In the genomic region with DNA sequence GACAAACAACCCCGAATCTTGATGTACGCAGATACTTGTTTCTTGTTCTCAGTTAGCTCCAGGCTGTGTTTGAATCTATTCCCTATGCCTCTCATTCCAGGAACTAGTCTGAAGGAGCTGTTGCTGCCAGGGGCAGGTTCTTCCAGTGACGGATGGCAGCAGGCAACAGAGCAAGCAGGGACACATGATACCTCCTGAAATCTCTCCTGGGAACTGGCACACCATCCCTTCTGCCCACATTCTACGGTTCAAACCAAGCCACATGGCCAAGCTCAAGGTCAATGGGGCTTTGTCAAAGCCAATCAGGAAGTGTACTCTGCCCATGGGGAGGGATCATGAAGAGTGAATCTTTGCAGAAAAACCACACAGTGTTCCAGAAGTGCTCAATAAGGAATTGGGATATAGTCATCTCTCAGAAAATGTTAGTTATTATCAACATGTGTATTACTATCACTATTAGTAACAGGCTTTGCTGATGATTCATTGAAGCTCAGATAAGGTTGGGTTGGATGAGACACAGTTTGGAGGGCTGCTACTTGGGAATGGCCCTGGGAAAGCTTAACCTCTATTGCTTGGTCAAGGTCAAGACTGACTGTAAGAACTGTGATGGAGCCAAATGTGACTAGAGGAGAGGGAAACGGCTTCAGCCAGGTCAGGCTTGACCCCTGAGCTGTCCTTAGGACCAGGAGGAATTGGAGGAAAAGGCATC, we compare ENCODE assay signal across 24 cellular contexts.
DNase-seq lines count a peak whose midpoint lies in the region; ATAC-seq and TF ChIP-seq lines count a peak whose summit lies in the region.
"Had no signal": no experiment of that assay in that cellular context is flagged by ENCODE, and none has a peak within 500 bp of the region (broad histone marks: within the 10 kb centered on the region; RNA-seq: fewer than 3 reads in every experiment).

No MANE protein-coding gene starts in this region.

- peaks cover 4% of the 10 kb centered on the region for H3K4me1 Mint-ChIP-seq in nephron progenitor cell
- H3K4me1 Mint-ChIP-seq in stimulated activated naive CD8-positive, alpha-beta T cell treated with anti-CD3 and anti-CD28 coated beads, Interleukin-15, amount 100 ng/mL, for 72 hours, result no peaks in the 10 kb centered on the region
- H3K4me1 Mint-ChIP-seq: GM23338 had no signal

- intact Hi-C loops in mucosa of descending colon (cut with DNase I, micrococcal nuclease), result no loop called here

- peaks cover 0 to 6% (median 2%) of the 10 kb centered on the region in 5 donors for H3K4me1 ChIP-seq in subcutaneous abdominal adipose tissue (ENCODE audit: control insufficient read depth in 5 of 5, insufficient read depth in 5 of 5, low read length in 5 of 5)
- H3K4me1 ChIP-seq in mucosa of descending colon (ENCODE audit: low read depth), result no peaks in the 10 kb centered on the region
- H3K4me1 ChIP-seq: BLaER1 had no signal

- DNase-seq in DMS 273 (lab: John Stamatoyannopoulos, UW; ENCODE audit: unreplicated experiment), result peak; percentile 27
- no peak for DNase-seq in DMS 273 treated with DMSO at 0.1 percent for 48 hours (lab: John Stamatoyannopoulos, UW)
- DNase-seq in NCI-H2029 treated with DMSO at 0.1 percent for 48 hours (lab: John Stamatoyannopoulos, UW), result peak; percentile 48
- no peak for DNase-seq in nephron progenitor cell
- DNase-seq in mucosa of descending colon, result no peak
- no peak for DNase-seq in GM19238 (ENCODE audit: insufficient read length, low spot score)
- DNase-seq in stimulated activated naive CD8-positive, alpha-beta T cell treated with anti-CD3 and anti-CD28 coated beads, Interleukin-15, amount 100 ng/mL, for 72 hours, result no peak
- DNase-seq: ACHN; CD4-positive, alpha-beta T cell; COR-L47; DND-41; HCEC 1CT; Kasumi-1; MG63; NCI-H1436 treated with DMSO at 0.1 percent for 48 hours; NCI-H1930; NCI-H69; SIG-M5 had no signal

- no peak for ATAC-seq in mucosa of descending colon
- ATAC-seq in stimulated activated naive CD8-positive, alpha-beta T cell treated with anti-CD3 and anti-CD28 coated beads, Interleukin-15, amount 100 ng/mL, for 72 hours, result no peak
- ATAC-seq: GM23338, Panc1, SK-N-SH treated with all-trans-retinoic acid at 6 μM for 48 hours had no signal

- H3K9me3 ChIP-seq in subcutaneous abdominal adipose tissue (ENCODE audit: control insufficient read depth in 5 of 5, low read length in 5 of 5) (no peaks in the 10 kb centered on the region), mucosa of descending colon (no peaks in the 10 kb centered on the region)
- H3K9me3 ChIP-seq: BLaER1, MG63 had no signal

- H3K36me3 ChIP-seq in subcutaneous abdominal adipose tissue (ENCODE audit: control insufficient read depth in 5 of 5, insufficient read depth in 5 of 5, low read length in 5 of 5) (no peaks in the 10 kb centered on the region), mucosa of descending colon (ENCODE audit: low read depth) (no peaks in the 10 kb centered on the region)
- H3K36me3 ChIP-seq: BLaER1, MG63 had no signal

- peak overlapping the region; percentile 35 for H3K27ac Mint-ChIP-seq in nephron progenitor cell
- H3K27ac Mint-ChIP-seq in stimulated activated naive CD8-positive, alpha-beta T cell treated with anti-CD3 and anti-CD28 coated beads, Interleukin-15, amount 100 ng/mL, for 72 hours, result no peak overlapping the region
- H3K27ac Mint-ChIP-seq: CD4-positive, alpha-beta T cell; GM23338 had no signal

- H3K4me3 ChIP-seq in subcutaneous abdominal adipose tissue (ENCODE audit: low read depth in 1 of 5, low read length in 5 of 5) (no peak overlapping the region), mucosa of descending colon (no peak overlapping the region)
- H3K4me3 ChIP-seq: BLaER1, GM23338, MG63 had no signal

- TF ChIP-seq CTCF in nephron progenitor cell (IDR thresholded peaks at IDR 0.05), result no peak
- no peak for TF ChIP-seq CTCF in mucosa of descending colon (IDR thresholded peaks at IDR 0.05)

- no peaks in the 10 kb centered on the region for H3K9me3 Mint-ChIP-seq in nephron progenitor cell
- peaks cover 21 to 33% of the 10 kb centered on the region in 2 donors for H3K9me3 Mint-ChIP-seq in stimulated activated naive CD8-positive, alpha-beta T cell treated with anti-CD3 and anti-CD28 coated beads, Interleukin-15, amount 100 ng/mL, for 72 hours

- H3K27me3 ChIP-seq in subcutaneous abdominal adipose tissue (ENCODE audit: control insufficient read depth in 5 of 5, insufficient read depth in 4 of 5, low read length in 5 of 5), result peaks cover 0 to 3% (median 0%) of the 10 kb centered on the region in 5 donors
- H3K27me3 ChIP-seq: BLaER1, MG63 had no signal

- H3K9ac ChIP-seq in subcutaneous abdominal adipose tissue (ENCODE audit: low read length in 5 of 5), result no peak overlapping the region
- H3K9ac ChIP-seq: BLaER1 had no signal

- peaks cover 4% of the 10 kb centered on the region for H3K27me3 Mint-ChIP-seq in nephron progenitor cell (ENCODE audit: low read depth, poor library complexity)
- peaks cover 8% of the 10 kb centered on the region for H3K27me3 Mint-ChIP-seq in stimulated activated naive CD8-positive, alpha-beta T cell treated with anti-CD3 and anti-CD28 coated beads, Interleukin-15, amount 100 ng/mL, for 72 hours
- H3K27me3 Mint-ChIP-seq: CD4-positive, alpha-beta T cell had no signal

- peak overlapping the region; percentile 28 for H3K27ac ChIP-seq in subcutaneous abdominal adipose tissue (ENCODE audit: low read depth, low read length)
- H3K27ac ChIP-seq: 22Rv1, BLaER1 had no signal

- no peaks in the 10 kb centered on the region for H3K36me3 Mint-ChIP-seq in nephron progenitor cell (ENCODE audit: low read depth)

- H3K4me3 Mint-ChIP-seq in nephron progenitor cell, result no peak overlapping the region
- H3K4me3 Mint-ChIP-seq in stimulated activated naive CD8-positive, alpha-beta T cell treated with anti-CD3 and anti-CD28 coated beads, Interleukin-15, amount 100 ng/mL, for 72 hours, result no peak overlapping the region
- H3K4me3 Mint-ChIP-seq: CD4-positive, alpha-beta T cell; GM23338 had no signal

Comparison
In these comparisons a context has a peak if more than half of its experiments do, and no peak if none do; other contexts are left out.
1. DNase-seq: peak in DMS 273 (single experiment) and NCI-H2029 treated with DMSO at 0.1 percent for 48 hours (single experiment); none in DMS 273 treated with DMSO at 0.1 percent for 48 hours (single experiment), nephron progenitor cell (single experiment), mucosa of descending colon (0 of 3), GM19238 (single experiment) and stimulated activated naive CD8-positive, alpha-beta T cell treated with anti-CD3 and anti-CD28 coated beads, Interleukin-15, amount 100 ng/mL, for 72 hours (0 of 2).